ENCODE assay signal across 8 cellular contexts in genomic region chr19:3852614-3853254, GRCh38. TPM values are rescaled to one million over a fixed set of nuclear protein-coding genes. Genes with fewer than 3 reads are reported as not detected.
DNase-seq lines count a peak whose midpoint lies in the region; ATAC-seq and TF ChIP-seq lines count a peak whose summit lies in the region.

No MANE protein-coding gene starts in this region.

- no peaks in the 10 kb centered on the region; the same call in 1 of the 2 replicates for H3K36me3 ChIP-seq in OCI-LY1 (ENCODE audit: insufficient read depth, low read length)

- H4K20me1 ChIP-seq in OCI-LY1 (ENCODE audit: insufficient read depth, low read length), result no peaks in the 10 kb centered on the region

- no peak overlapping the region for H3K27ac ChIP-seq in OCI-LY1 (ENCODE audit: low read depth, low read length, poor library complexity, severe bottlenecking)

- TF ChIP-seq CTCF in OCI-LY1 (IDR thresholded peaks at IDR 0.05; ENCODE audit: low read length), result peak; percentile 39; the same call in 1 of the 2 replicates

- H3K79me2 ChIP-seq in OCI-LY1 (ENCODE audit: insufficient read depth, low read length), result no peaks in the 10 kb centered on the region

- H3K4me1 Mint-ChIP-seq in stimulated activated naive CD8-positive, alpha-beta T cell treated with anti-CD3 and anti-CD28 coated beads, Interleukin-15, amount 100 ng/mL, for 72 hours, result no peaks in the 10 kb centered on the region
- no peaks in the 10 kb centered on the region for H3K4me1 Mint-ChIP-seq in naive thymus-derived CD8-positive, alpha-beta T cell

- DNase-seq in stimulated activated naive CD8-positive, alpha-beta T cell treated with anti-CD3 and anti-CD28 coated beads, Interleukin-15, Interleukin-2, amounts not matched to agents 100 U/mL and 50 U/mL, for 24 hours, result peak; percentile 13
- no peak for DNase-seq in stimulated activated naive CD8-positive, alpha-beta T cell treated with anti-CD3 and anti-CD28 coated beads, Interleukin-15, amount 100 ng/mL, for 72 hours
- DNase-seq in astrocyte of the hippocampus (ENCODE audit: low read depth, low spot score) (peak; percentile 94), NCI-H1092 treated with DMSO at 0.1 percent for 48 hours (lab: John Stamatoyannopoulos, UW) (no peak), NCI-H1930 (lab: John Stamatoyannopoulos, UW) (no peak)
- peak in 8 of 10 donors; percentile 32 to 69 (median 40) for DNase-seq in naive thymus-derived CD8-positive, alpha-beta T cell

- H3K4me3 ChIP-seq in OCI-LY1 (ENCODE audit: low read depth, low read length, poor library complexity, severe bottlenecking), result no peak overlapping the region

- H3K9ac ChIP-seq in OCI-LY1 (ENCODE audit: low read length), result no peak overlapping the region

- peak overlapping the region in 1 of 2 donors; percentile 71 for H3K27ac Mint-ChIP-seq in stimulated activated naive CD8-positive, alpha-beta T cell treated with anti-CD3 and anti-CD28 coated beads, Interleukin-15, amount 100 ng/mL, for 72 hours
- peak overlapping the region in 1 of 10 donors; percentile 52 for H3K27ac Mint-ChIP-seq in naive thymus-derived CD8-positive, alpha-beta T cell

- H3K9me3 ChIP-seq in OCI-LY1 (ENCODE audit: low read length), result peaks cover 10% of the 10 kb centered on the region; the same call in 1 of the 2 replicates

- H3K4me2 ChIP-seq in OCI-LY1 (ENCODE audit: low read length), result no peak overlapping the region

- no peaks in the 10 kb centered on the region for H3F3A ChIP-seq in OCI-LY1 (ENCODE audit: insufficient read depth, low read length)

- H3K4me1 ChIP-seq in OCI-LY1 (ENCODE audit: insufficient read depth, low read length, severe bottlenecking), result no peaks in the 10 kb centered on the region

- H3K9me3 Mint-ChIP-seq in stimulated activated naive CD8-positive, alpha-beta T cell treated with anti-CD3 and anti-CD28 coated beads, Interleukin-15, amount 100 ng/mL, for 72 hours, result peaks cover 16 to 27% of the 10 kb centered on the region in 2 donors
- peaks cover 0 to 8% (median 3%) of the 10 kb centered on the region in 9 donors for H3K9me3 Mint-ChIP-seq in naive thymus-derived CD8-positive, alpha-beta T cell

- peaks cover 8% of the 10 kb centered on the region; the same call in 1 of the 2 replicates for H3K27me3 ChIP-seq in OCI-LY1 (ENCODE audit: insufficient read depth, low read length)

- H3K9me2 ChIP-seq in OCI-LY1 (ENCODE audit: low read depth, low read length), result no peaks in the 10 kb centered on the region

- H3K36me3 Mint-ChIP-seq in naive thymus-derived CD8-positive, alpha-beta T cell, result peaks cover 2 to 4% (median 2%) of the 10 kb centered on the region in 3 donors

- H3K27me3 Mint-ChIP-seq in stimulated activated naive CD8-positive, alpha-beta T cell treated with anti-CD3 and anti-CD28 coated beads, Interleukin-15, amount 100 ng/mL, for 72 hours, result no peaks in the 10 kb centered on the region
- no peaks in the 10 kb centered on the region for H3K27me3 Mint-ChIP-seq in naive thymus-derived CD8-positive, alpha-beta T cell

- no peak overlapping the region for H3K4me3 Mint-ChIP-seq in stimulated activated naive CD8-positive, alpha-beta T cell treated with anti-CD3 and anti-CD28 coated beads, Interleukin-15, amount 100 ng/mL, for 72 hours
- no peak overlapping the region for H3K4me3 Mint-ChIP-seq in naive thymus-derived CD8-positive, alpha-beta T cell

- no peak for ATAC-seq in stimulated activated naive CD8-positive, alpha-beta T cell treated with anti-CD3 and anti-CD28 coated beads, Interleukin-15, Interleukin-2, amounts not matched to agents 100 U/mL and 50 U/mL, for 24 hours
- ATAC-seq in stimulated activated naive CD8-positive, alpha-beta T cell treated with anti-CD3 and anti-CD28 coated beads, Interleukin-15, amount 100 ng/mL, for 72 hours, result no peak
- ATAC-seq in naive thymus-derived CD8-positive, alpha-beta T cell, result peak; percentile 56 to 63
- ATAC-seq in HG02884 (IDR thresholded peaks at IDR 0.05; ENCODE audit: unreplicated experiment), result no peak

- H2AFZ ChIP-seq in OCI-LY1 (ENCODE audit: low read length), result no peak overlapping the region

- POLR2A ChIA-PET in naive thymus-derived CD8-positive, alpha-beta T cell (lab: Charles Lee), result no interaction called here

RNA-seq across cellular contexts. Expression of gene ZFR2, which starts 16.1 kb away (rescaled TPM):
- under 1 TPM; 0.75 to 0.96 TPM for total RNA-seq in naive thymus-derived CD8-positive, alpha-beta T cell
- 1 to 10 TPM; 1.4 to 5.6 (median 2.9) TPM for polyA plus RNA-seq in naive thymus-derived CD8-positive, alpha-beta T cell

RNA-seq across cellular contexts. Expression of gene ATCAY, which starts 27.8 kb away (rescaled TPM):
- not detected for total RNA-seq in naive thymus-derived CD8-positive, alpha-beta T cell
- polyA plus RNA-seq in naive thymus-derived CD8-positive, alpha-beta T cell, result 1 to 10 TPM in 1 of 3 donors, not detected in 2; 1.5 TPM

Comparison
In these comparisons a context has a peak if more than half of its experiments do, and no peak if none do; other contexts are left out.
1. DNase-seq: peak in stimulated activated naive CD8-positive, alpha-beta T cell treated with anti-CD3 and anti-CD28 coated beads, Interleukin-15, Interleukin-2, amounts not matched to agents 100 U/mL and 50 U/mL, for 24 hours (single experiment), astrocyte of the hippocampus (single experiment) and naive thymus-derived CD8-positive, alpha-beta T cell (8 of 10); none in stimulated activated naive CD8-positive, alpha-beta T cell treated with anti-CD3 and anti-CD28 coated beads, Interleukin-15, amount 100 ng/mL, for 72 hours (0 of 2), NCI-H1092 treated with DMSO at 0.1 percent for 48 hours (single experiment) and NCI-H1930 (0 of 2).
2. ATAC-seq: peak in naive thymus-derived CD8-positive, alpha-beta T cell (2 of 2); none in stimulated activated naive CD8-positive, alpha-beta T cell treated with anti-CD3 and anti-CD28 coated beads, Interleukin-15, Interleukin-2, amounts not matched to agents 100 U/mL and 50 U/mL, for 24 hours (single experiment), stimulated activated naive CD8-positive, alpha-beta T cell treated with anti-CD3 and anti-CD28 coated beads, Interleukin-15, amount 100 ng/mL, for 72 hours (single experiment) and HG02884 (single experiment).